Comparison of ENCODE assay signal across 31 cellular contexts in genomic region chr4:15444276-15444675, GRCh38. TPM values are rescaled to one million over a fixed set of nuclear protein-coding genes. Genes with fewer than 3 reads are reported as not detected.
"Had no signal": no experiment of that assay in that cellular context is flagged by ENCODE, and none has a peak within 500 bp of the region (broad histone marks: within the 10 kb centered on the region; RNA-seq: fewer than 3 reads in every experiment).

No MANE protein-coding gene starts in this region.

- H3K4me3 Mint-ChIP-seq: activated CD4-positive, alpha-beta memory T cell treated with anti-CD3 and anti-CD28 coated beads for 36 hours; activated CD4-positive, alpha-beta T cell treated with anti-CD3 and anti-CD28 coated beads for 36 hours; activated CD4-positive, alpha-beta T cell treated with anti-CD3 and anti-CD28 coated beads, Interleukin-2, amount 10 ng/mL, durations not matched to agents 24 days and 14 days; activated CD8-positive, alpha-beta memory T cell treated with anti-CD3 and anti-CD28 coated beads, Interleukin-2, amount 10 ng/mL, durations not matched to agents 7 days and 5 days; activated CD8-positive, alpha-beta T cell treated with anti-CD3 and anti-CD28 coated beads, Interleukin-2, amount 10 ng/mL, durations not matched to agents 7 days and 5 days; activated naive CD8-positive, alpha-beta T cell; activated T-cell treated with anti-CD3 and anti-CD28 coated beads, Interleukin-2, amount 50 U/mL, for 24 hours; activated T-cell treated with anti-CD3 and anti-CD28 coated beads, Interleukin-2, amount 50 U/mL, for 72 hours; central memory CD8-positive, alpha-beta T cell; effector memory CD8-positive, alpha-beta T cell had no signal

- DNase-seq: activated CD4-positive, alpha-beta memory T cell treated with anti-CD3 and anti-CD28 coated beads for 36 hours; activated CD4-positive, alpha-beta T cell treated with anti-CD3 and anti-CD28 coated beads for 36 hours; activated CD4-positive, CD25-positive, alpha-beta regulatory T cell; activated CD4-positive, CD25-positive, alpha-beta regulatory T cell treated with anti-CD3 and anti-CD28 coated beads, Interleukin-2, amount 50 U/mL, for 72 hours; activated CD8-positive, alpha-beta memory T cell treated with anti-CD3 and anti-CD28 coated beads, Interleukin-2, amount 10 ng/mL, durations not matched to agents 7 days and 5 days; activated CD8-positive, alpha-beta memory T cell treated with anti-CD3 and anti-CD28 coated beads, Interleukin-2, amount 50 U/mL, for 4 hours; activated CD8-positive, alpha-beta T cell treated with anti-CD3 and anti-CD28 coated beads, Interleukin-2, amount 10 ng/mL, durations not matched to agents 7 days and 5 days; activated gamma-delta T cell treated with Interleukin-2 at 50 U/mL for 16 hours; activated naive CD4-positive, alpha-beta T cell treated with anti-CD3 and anti-CD28 coated beads, Interleukin-2, amount 50 U/mL, for 16 hours; activated naive CD4-positive, alpha-beta T cell treated with Interleukin-2 at 50 U/mL for 16 hours; activated T-cell treated with anti-CD3 and anti-CD28 coated beads for 4 hours; activated T-cell treated with anti-CD3 and anti-CD28 coated beads, Interleukin-2, amount 50 U/mL, for 24 hours; activated T-cell treated with anti-CD3 and anti-CD28 coated beads, Interleukin-2, amount 50 U/mL, for 72 hours; amniotic stem cell; anterior cingulate cortex; brain microvascular endothelial cell; cortex of kidney; effector CD4-positive, alpha-beta T cell; effector memory CD8-positive, alpha-beta T cell; foreskin fibroblast; head of caudate nucleus had no signal

- H3K9me3 Mint-ChIP-seq: central memory CD8-positive, alpha-beta T cell; effector memory CD8-positive, alpha-beta T cell had no signal

- H3K27me3 Mint-ChIP-seq: activated CD4-positive, alpha-beta memory T cell treated with anti-CD3 and anti-CD28 coated beads for 36 hours; activated CD4-positive, alpha-beta T cell treated with anti-CD3 and anti-CD28 coated beads for 36 hours; activated CD4-positive, alpha-beta T cell treated with anti-CD3 and anti-CD28 coated beads, Interleukin-2, amount 10 ng/mL, durations not matched to agents 24 days and 14 days; activated CD8-positive, alpha-beta memory T cell treated with anti-CD3 and anti-CD28 coated beads, Interleukin-2, amount 10 ng/mL, durations not matched to agents 7 days and 5 days; activated naive CD8-positive, alpha-beta T cell; activated T-cell treated with anti-CD3 and anti-CD28 coated beads, Interleukin-2, amount 50 U/mL, for 24 hours had no signal

- H3K36me3 ChIP-seq: brain microvascular endothelial cell had no signal

- H3K27ac Mint-ChIP-seq: activated CD4-positive, alpha-beta memory T cell treated with anti-CD3 and anti-CD28 coated beads for 36 hours; activated CD4-positive, alpha-beta T cell treated with anti-CD3 and anti-CD28 coated beads for 36 hours; activated CD4-positive, alpha-beta T cell treated with anti-CD3 and anti-CD28 coated beads, Interleukin-2, amount 10 ng/mL, durations not matched to agents 24 days and 14 days; activated CD8-positive, alpha-beta memory T cell treated with anti-CD3 and anti-CD28 coated beads, Interleukin-2, amount 10 ng/mL, durations not matched to agents 7 days and 5 days; activated CD8-positive, alpha-beta T cell treated with anti-CD3 and anti-CD28 coated beads, Interleukin-2, amount 10 ng/mL, durations not matched to agents 7 days and 5 days; activated naive CD8-positive, alpha-beta T cell; activated T-cell treated with anti-CD3 and anti-CD28 coated beads, Interleukin-2, amount 50 U/mL, for 24 hours; activated T-cell treated with anti-CD3 and anti-CD28 coated beads, Interleukin-2, amount 50 U/mL, for 72 hours; effector memory CD8-positive, alpha-beta T cell had no signal

- H3K4me1 Mint-ChIP-seq: central memory CD8-positive, alpha-beta T cell had no signal

- ATAC-seq: activated CD4-positive, alpha-beta T cell treated with anti-CD3 and anti-CD28 coated beads for 36 hours; activated CD8-positive, alpha-beta memory T cell treated with anti-CD3 and anti-CD28 coated beads, Interleukin-2, amount 10 ng/mL, durations not matched to agents 7 days and 5 days; activated CD8-positive, alpha-beta T cell treated with anti-CD3 and anti-CD28 coated beads, Interleukin-2, amount 10 ng/mL, durations not matched to agents 7 days and 5 days; activated T-cell treated with anti-CD3 and anti-CD28 coated beads, Interleukin-2, amount 50 U/mL, for 72 hours; effector memory CD8-positive, alpha-beta T cell had no signal

- H3K27ac ChIP-seq: brain microvascular endothelial cell, epithelial cell of prostate had no signal

- H3K27me3 ChIP-seq: brain microvascular endothelial cell had no signal

- H3K36me3 Mint-ChIP-seq: activated CD4-positive, alpha-beta memory T cell treated with anti-CD3 and anti-CD28 coated beads for 36 hours; activated CD8-positive, alpha-beta memory T cell treated with anti-CD3 and anti-CD28 coated beads, Interleukin-2, amount 10 ng/mL, durations not matched to agents 7 days and 5 days had no signal

RNA-seq across cellular contexts. Expression of gene C1QTNF7, which starts 16.4 kb away (rescaled TPM):
- total RNA-seq: activated CD4-positive, alpha-beta memory T cell treated with anti-CD3 and anti-CD28 coated beads for 36 hours; activated CD4-positive, alpha-beta T cell treated with anti-CD3 and anti-CD28 coated beads for 36 hours; activated CD4-positive, alpha-beta T cell treated with anti-CD3 and anti-CD28 coated beads, Interleukin-2, amount 10 ng/mL, durations not matched to agents 24 days and 14 days; activated CD8-positive, alpha-beta memory T cell treated with anti-CD3 and anti-CD28 coated beads, Interleukin-2, amount 10 ng/mL, durations not matched to agents 7 days and 5 days; activated CD8-positive, alpha-beta T cell treated with anti-CD3 and anti-CD28 coated beads, Interleukin-2, amount 10 ng/mL, durations not matched to agents 7 days and 5 days; activated T-cell treated with anti-CD3 and anti-CD28 coated beads, Interleukin-2, amount 50 U/mL, for 72 hours; astrocyte; bronchial epithelial cell; dermis blood vessel endothelial cell; endothelial cell of umbilical vein; T-helper 1 cell treated with Interleukin-12 subunit alpha and Interleukin-12 subunit beta and Interleukin-4 antibody, amounts not matched to agents 30 ng/mL and 1 ng/mL, for 36 hours had no signal
- polyA plus RNA-seq: endothelial cell of umbilical vein had no signal

RNA-seq across cellular contexts. Expression of gene CC2D2A, which starts 25.4 kb away (rescaled TPM):
- total RNA-seq: activated CD4-positive, alpha-beta memory T cell treated with anti-CD3 and anti-CD28 coated beads for 36 hours; activated CD4-positive, alpha-beta T cell treated with anti-CD3 and anti-CD28 coated beads for 36 hours; activated CD4-positive, alpha-beta T cell treated with anti-CD3 and anti-CD28 coated beads, Interleukin-2, amount 10 ng/mL, durations not matched to agents 24 days and 14 days; activated CD8-positive, alpha-beta memory T cell treated with anti-CD3 and anti-CD28 coated beads for 36 hours; activated CD8-positive, alpha-beta memory T cell treated with anti-CD3 and anti-CD28 coated beads, Interleukin-2, amount 10 ng/mL, durations not matched to agents 7 days and 5 days; activated CD8-positive, alpha-beta T cell treated with anti-CD3 and anti-CD28 coated beads, Interleukin-2, amount 10 ng/mL, durations not matched to agents 7 days and 5 days; activated T-cell treated with anti-CD3 and anti-CD28 coated beads, Interleukin-2, amount 50 U/mL, for 72 hours; T-helper 1 cell treated with Interleukin-12 subunit alpha and Interleukin-12 subunit beta and Interleukin-4 antibody, amounts not matched to agents 30 ng/mL and 1 ng/mL, for 36 hours had no signal
